12 cellular contexts compared by ENCODE assay signal in genomic region chr2:54271843-54272600, GRCh38. TPM values are rescaled to one million over a fixed set of nuclear protein-coding genes. Genes with fewer than 3 reads are reported as not detected.
DNase-seq lines count a peak whose midpoint lies in the region; ATAC-seq and FAIRE-seq lines count a peak whose summit lies in the region.
"Had no signal": no experiment of that assay in that cellular context is flagged by ENCODE, and none has a peak within 500 bp of the region (broad histone marks: within the 10 kb centered on the region; RNA-seq: fewer than 3 reads in every experiment).

No MANE protein-coding gene starts in this region.

- FAIRE-seq in urothelium cell line (lab: Jason Lieb, UNC): no peak

- in situ Hi-C loops in KBM-7 (cut with MboI; ENCODE audit: low pct_unique_long_range_greater_than_20kb, low sequenced_read_pairs): no loop called here

- no peaks in the 10 kb centered on the region for H3K27me3 Mint-ChIP-seq in stimulated activated naive CD8-positive, alpha-beta T cell treated with anti-CD3 and anti-CD28 coated beads, Interleukin-15, amount 100 ng/mL, for 72 hours
- H3K27me3 Mint-ChIP-seq in activated CD4-positive, alpha-beta T cell treated with anti-CD3 and anti-CD28 coated beads, Interleukin-2, amount 10 ng/mL, durations not matched to agents 7 days and 5 days: no peaks in the 10 kb centered on the region
- H3K27me3 Mint-ChIP-seq: dendritic cell treated with granulocyte-macrophage colony-stimulating factor and Interleukin-4, amounts not matched to agents 40 ng/mL and 50 ng/mL, for 4 days had no signal

- H3K4me3 Mint-ChIP-seq in stimulated activated naive CD8-positive, alpha-beta T cell treated with anti-CD3 and anti-CD28 coated beads, Interleukin-15, amount 100 ng/mL, for 72 hours: peak overlapping the region in 1 of 2 donors; percentile 24
- no peak overlapping the region for H3K4me3 Mint-ChIP-seq in activated CD4-positive, alpha-beta T cell treated with anti-CD3 and anti-CD28 coated beads, Interleukin-2, amount 10 ng/mL, durations not matched to agents 7 days and 5 days
- H3K4me3 Mint-ChIP-seq: dendritic cell treated with granulocyte-macrophage colony-stimulating factor and Interleukin-4, amounts not matched to agents 40 ng/mL and 50 ng/mL, for 4 days had no signal

- H3K36me3 Mint-ChIP-seq in activated CD4-positive, alpha-beta T cell treated with anti-CD3 and anti-CD28 coated beads, Interleukin-2, amount 10 ng/mL, durations not matched to agents 7 days and 5 days (ENCODE audit: low read depth): peaks cover 6% of the 10 kb centered on the region

- CTCF ChIA-PET in activated CD4-positive, alpha-beta T cell treated with anti-CD3 and anti-CD28 coated beads, Interleukin-2, amount 10 ng/mL, durations not matched to agents 7 days and 5 days (lab: Charles Lee): no interaction called here

- no peak for DNase-seq in stimulated activated naive CD8-positive, alpha-beta T cell treated with anti-CD3 and anti-CD28 coated beads, Interleukin-15, amount 100 ng/mL, for 72 hours
- no peak for DNase-seq in stimulated activated naive CD8-positive, alpha-beta T cell treated with anti-CD3 and anti-CD28 coated beads, Interleukin-15, Interleukin-2, amounts not matched to agents 100 U/mL and 50 U/mL, for 24 hours
- DNase-seq in KBM-7 (peak; percentile 18), urothelium cell line (ENCODE audit: low spot score) (no peak), DMS 273 treated with DMSO at 0.1 percent for 48 hours (lab: John Stamatoyannopoulos, UW) (no peak), iPS-NIHi7 (ENCODE audit: extremely low spot score) (no peak)
- DNase-seq in activated CD4-positive, alpha-beta T cell treated with anti-CD3 and anti-CD28 coated beads, Interleukin-2, amount 10 ng/mL, durations not matched to agents 7 days and 5 days: no peak
- DNase-seq: activated T-cell treated with anti-CD3 and anti-CD28 coated beads, Interleukin-2, amount 50 U/mL, for 48 hours; NCI-H1048 had no signal

- ATAC-seq in stimulated activated naive CD8-positive, alpha-beta T cell treated with anti-CD3 and anti-CD28 coated beads, Interleukin-15, amount 100 ng/mL, for 72 hours: peak; percentile 76
- ATAC-seq in stimulated activated naive CD8-positive, alpha-beta T cell treated with anti-CD3 and anti-CD28 coated beads, Interleukin-15, Interleukin-2, amounts not matched to agents 100 U/mL and 50 U/mL, for 24 hours: no peak
- ATAC-seq in HG02840 (IDR thresholded peaks at IDR 0.05; ENCODE audit: low FRiP score, unreplicated experiment): peak; percentile 92

- H3K27ac Mint-ChIP-seq in stimulated activated naive CD8-positive, alpha-beta T cell treated with anti-CD3 and anti-CD28 coated beads, Interleukin-15, amount 100 ng/mL, for 72 hours: peak overlapping the region in 1 of 2 donors; percentile 7
- H3K27ac Mint-ChIP-seq in activated CD4-positive, alpha-beta T cell treated with anti-CD3 and anti-CD28 coated beads, Interleukin-2, amount 10 ng/mL, durations not matched to agents 7 days and 5 days: no peak overlapping the region
- H3K27ac Mint-ChIP-seq: dendritic cell treated with granulocyte-macrophage colony-stimulating factor and Interleukin-4, amounts not matched to agents 40 ng/mL and 50 ng/mL, for 4 days had no signal

- peaks cover 5% of the 10 kb centered on the region for H3K4me1 Mint-ChIP-seq in stimulated activated naive CD8-positive, alpha-beta T cell treated with anti-CD3 and anti-CD28 coated beads, Interleukin-15, amount 100 ng/mL, for 72 hours
- peaks cover 14% of the 10 kb centered on the region for H3K4me1 Mint-ChIP-seq in activated CD4-positive, alpha-beta T cell treated with anti-CD3 and anti-CD28 coated beads, Interleukin-2, amount 10 ng/mL, durations not matched to agents 7 days and 5 days

- peaks cover 0 to 5% of the 10 kb centered on the region in 2 donors for H3K9me3 Mint-ChIP-seq in stimulated activated naive CD8-positive, alpha-beta T cell treated with anti-CD3 and anti-CD28 coated beads, Interleukin-15, amount 100 ng/mL, for 72 hours
- H3K9me3 Mint-ChIP-seq in activated CD4-positive, alpha-beta T cell treated with anti-CD3 and anti-CD28 coated beads, Interleukin-2, amount 10 ng/mL, durations not matched to agents 7 days and 5 days: peaks cover 4% of the 10 kb centered on the region
- H3K9me3 Mint-ChIP-seq: dendritic cell treated with granulocyte-macrophage colony-stimulating factor and Interleukin-4, amounts not matched to agents 40 ng/mL and 50 ng/mL, for 4 days had no signal

- POLR2A ChIA-PET in activated CD4-positive, alpha-beta T cell treated with anti-CD3 and anti-CD28 coated beads, Interleukin-2, amount 10 ng/mL, durations not matched to agents 7 days and 5 days (lab: Charles Lee): no interaction called here

RNA-seq across cellular contexts. Expression of gene TSPYL6, which starts 16.0 kb away (rescaled TPM):
- not detected for total RNA-seq in activated CD4-positive, alpha-beta T cell treated with anti-CD3 and anti-CD28 coated beads, Interleukin-2, amount 10 ng/mL, durations not matched to agents 7 days and 5 days
- total RNA-seq: osteocyte had no signal
